ENCODE assay signal across 11 cellular contexts in genomic region chr22:36587289-36588154, GRCh38. TPM values are rescaled to one million over a fixed set of nuclear protein-coding genes. Genes with fewer than 3 reads are reported as not detected.
DNase-seq lines count a peak whose midpoint lies in the region; ATAC-seq and TF ChIP-seq lines count a peak whose summit lies in the region.
"Had no signal": no experiment of that assay in that cellular context is flagged by ENCODE, and none has a peak within 500 bp of the region (broad histone marks: within the 10 kb centered on the region; RNA-seq: fewer than 3 reads in every experiment).

No MANE protein-coding gene starts in this region.

- DNase-seq in GM23248 (peak; percentile 88), adrenal gland (peak in 5 of 7 donors; percentile 22 to 55 (median 34)), fibroblast of villous mesenchyme (ENCODE audit: low read depth) (peak; percentile 54), type B pancreatic cell (ENCODE audit: extremely low spot score, unreplicated experiment) (no peak), dermis blood vessel endothelial cell (no peak)
- DNase-seq: gastrocnemius medialis, NCI-H146 had no signal

- no peaks in the 10 kb centered on the region for H3K9me3 Mint-ChIP-seq in type B pancreatic cell
- H3K9me3 Mint-ChIP-seq: neural crest cell had no signal

- H3F3A ChIP-seq in GM23248 (ENCODE audit: insufficient read depth) = 0 out of 2 replicates have a peak, but pooled peaks cover 4% of the 10 kb centered on the region

- H3K4me3 Mint-ChIP-seq in type B pancreatic cell = no peak overlapping the region
- H3K4me3 Mint-ChIP-seq: neural crest cell had no signal

- H3K4me3 ChIP-seq in GM23248 (peak overlapping the region; percentile 63), adrenal gland (no peak overlapping the region), fibroblast of villous mesenchyme (ENCODE audit: low read depth, low read length) (peak overlapping the region; percentile 38)
- H3K4me3 ChIP-seq: ascending aorta, gastrocnemius medialis had no signal

- 0 out of 2 replicates have a peak, but pooled peaks cover 6% of the 10 kb centered on the region for H3K4me1 ChIP-seq in GM23248 (ENCODE audit: insufficient read depth)
- peaks cover 0 to 9% of the 10 kb centered on the region in 2 donors for H3K4me1 ChIP-seq in adrenal gland (replicated peaks in 1 of 2)
- H3K4me1 ChIP-seq: ascending aorta, gastrocnemius medialis had no signal

- WGBS in GM23248 (ENCODE audit: low coverage in 1 of 2, low lambda C conversion rate in 2 of 2, missing lambda C conversion rate in 2 of 2), 2 experiments = 12 to 13% methylated on average over 20 of the region's 20 CpGs
- WGBS in adrenal gland, 4 donors = 44 to 59% (median 47%) methylated on average over 20 of the region's 20 CpGs

- H3K27ac ChIP-seq in GM23248 (no peak overlapping the region), adrenal gland (no peak overlapping the region), temporal lobe (ENCODE audit: low read depth, low read length) (peak overlapping the region; percentile 9)
- H3K27ac ChIP-seq: ascending aorta, gastrocnemius medialis had no signal

- H3K36me3 ChIP-seq in GM23248 (ENCODE audit: low read depth) (no peaks in the 10 kb centered on the region), adrenal gland (replicated peaks in 1 of 2) (no peaks in the 10 kb centered on the region)
- H3K36me3 ChIP-seq: ascending aorta, gastrocnemius medialis had no signal

- no peaks in the 10 kb centered on the region for H3K9me2 ChIP-seq in GM23248 (ENCODE audit: insufficient read depth)

- TF ChIP-seq CTCF in adrenal gland (IDR thresholded peaks at IDR 0.05) (no peak), fibroblast of villous mesenchyme (IDR thresholded peaks at IDR 0.05; ENCODE audit: insufficient read depth, low read depth, low read length) (no peak), type B pancreatic cell (conservative IDR thresholded peaks at IDR 0.05) (no peak)

- H3K27ac Mint-ChIP-seq in type B pancreatic cell = no peak overlapping the region

- peak overlapping the region; percentile 22; the same call in 1 of the 2 replicates for H3K9ac ChIP-seq in GM23248

- H3K4me1 Mint-ChIP-seq in type B pancreatic cell (ENCODE audit: unreplicated experiment) = peaks cover 15% of the 10 kb centered on the region

- in situ Hi-C loops in GM23248 (cut with MboI) = no loop called here

- no peaks in the 10 kb centered on the region for H4K20me1 ChIP-seq in GM23248 (ENCODE audit: insufficient read depth)

- H3K79me2 ChIP-seq in GM23248 (ENCODE audit: insufficient read depth) = no peaks in the 10 kb centered on the region

- intact Hi-C loops in adrenal gland (cut with DNase I) = no loop called here

- no peak for ATAC-seq in HG03469 (IDR thresholded peaks at IDR 0.05; ENCODE audit: unreplicated experiment)
- ATAC-seq: gastrocnemius medialis had no signal

- H3K27me3 Mint-ChIP-seq in type B pancreatic cell = peaks cover 53% of the 10 kb centered on the region

- H3K4me2 ChIP-seq in GM23248 (ENCODE audit: unreplicated experiment) = peak overlapping the region; percentile 69

- H3K27me3 ChIP-seq in GM23248 (replicated peaks; ENCODE audit: insufficient read depth) = peaks cover 16% of the 10 kb centered on the region
- H3K27me3 ChIP-seq in adrenal gland = peaks cover 3% of the 10 kb centered on the region
- H3K27me3 ChIP-seq: ascending aorta had no signal

- no peak for TF ChIP-seq POLR2A in adrenal gland (IDR thresholded peaks at IDR 0.05)

- H3K36me3 Mint-ChIP-seq in type B pancreatic cell = no peaks in the 10 kb centered on the region

- H3K9me3 ChIP-seq in GM23248 (ENCODE audit: low read depth) (no peaks in the 10 kb centered on the region), adrenal gland (replicated peaks in 1 of 3) (no peaks in the 10 kb centered on the region)
- H3K9me3 ChIP-seq: ascending aorta, gastrocnemius medialis had no signal

- peak overlapping the region; percentile 62 for H2AFZ ChIP-seq in GM23248

RNA-seq across cellular contexts. Expression of gene EIF3D, which starts 58.6 kb away (rescaled TPM):
- total RNA-seq in GM23248 (2014; rRNA removed; shearing (Covaris generic)) = 310 and 377 TPM in 2 replicates
- polyA plus RNA-seq in GM23248 (2016; fragmentation: Nextera tagmentation; extraction: Ambion mirVana) (122 and 129 TPM in 2 replicates), adrenal gland (100 to 1,000 TPM; 118 to 174 (median 174) TPM)
- total RNA-seq in adrenal gland (100 to 1,000 TPM; 121 to 319 (median 187) TPM), fibroblast of villous mesenchyme (224 and 265 TPM in 2 replicates), temporal lobe (107 TPM), type B pancreatic cell (ENCODE audit: low replicate concordance) (162 and 190 TPM in 2 replicates), dermis blood vessel endothelial cell (462 and 522 TPM in 2 replicates)

Comparison
In these comparisons a context has a peak if more than half of its experiments do, and no peak if none do; other contexts are left out.
1. DNase-seq: peak in GM23248 (single experiment), adrenal gland (5 of 7) and fibroblast of villous mesenchyme (single experiment); none in type B pancreatic cell (single experiment) and dermis blood vessel endothelial cell (single experiment).
2. H3K4me3 ChIP-seq: peak in GM23248 (single experiment) and fibroblast of villous mesenchyme (single experiment); none in adrenal gland (0 of 4).